10 cellular contexts compared by ENCODE assay signal in genomic region chr2:28868611-28869010, GRCh38. TPM values are rescaled to one million over a fixed set of nuclear protein-coding genes. Genes with fewer than 3 reads are reported as not detected.
A peak's percentile ranks its signal among the peaks of the same experiment; 100 is the strongest.
DNase-seq lines count a peak whose midpoint lies in the region; ATAC-seq and TF ChIP-seq lines count a peak whose summit lies in the region.
"Had no signal": no experiment of that assay in that cellular context is flagged by ENCODE, and none has a peak within 500 bp of the region (broad histone marks: within the 10 kb centered on the region; RNA-seq: fewer than 3 reads in every experiment).

No MANE protein-coding gene starts in this region.

- peaks cover 39 to 42% of the 10 kb centered on the region in 2 donors for H3K4me1 Mint-ChIP-seq in natural killer cell

- H3K4me2 ChIP-seq in BLaER1, result peak overlapping the region; percentile 94

- TF ChIP-seq POLR2A in breast epithelium (IDR thresholded peaks at IDR 0.05), result no peak

- no peaks in the 10 kb centered on the region for H3K9me3 Mint-ChIP-seq in natural killer cell

- H3K27me3 Mint-ChIP-seq in natural killer cell (ENCODE audit: low read depth in 2 of 2), result no peaks in the 10 kb centered on the region

- H4K20me1 ChIP-seq in BLaER1, result peaks cover 52% of the 10 kb centered on the region

- H3K27ac Mint-ChIP-seq in natural killer cell, result peak overlapping the region; percentile 24 to 68

- no peak overlapping the region for H3K27ac ChIP-seq in BLaER1
- H3K27ac ChIP-seq in breast epithelium, result no peak overlapping the region
- H3K27ac ChIP-seq: body of pancreas had no signal

- intact Hi-C loops in breast epithelium (cut with DNase I; ENCODE audit: low total_unique reads) (no loop called here), natural killer cell (cut with micrococcal nuclease) (loop anchor here (5.0 kb wide), 1 partner anchor 116 kb away; the partner anchor contains the start of gene PPP1CB)

- TF ChIP-seq CTCF in breast epithelium (IDR thresholded peaks at IDR 0.05) (no peak), natural killer cell (IDR thresholded peaks at IDR 0.05) (no peak)

- peak overlapping the region; percentile 86 for H3K9ac ChIP-seq in BLaER1

- DNase-seq in Jurkat, Clone E6-1 (ENCODE audit: low read depth, low spot score), result no peak
- no peak for DNase-seq in breast epithelium (ENCODE audit: low spot score in 2 of 2)
- no peak for DNase-seq in natural killer cell
- DNase-seq in amygdala (lab: John Stamatoyannopoulos, UW), result no peak
- DNase-seq in NCI-H2227 treated with DMSO at 0.1 percent for 48 hours (lab: John Stamatoyannopoulos, UW), result no peak
- no peak for DNase-seq in OCI-M2 (lab: John Stamatoyannopoulos, UW; ENCODE audit: unreplicated experiment)
- no peak for DNase-seq in kidney glomerular epithelial cell (lab: John Stamatoyannopoulos, UW)
- DNase-seq: body of pancreas, NCI-H774 had no signal

- H3K9me3 ChIP-seq in BLaER1, result no peaks in the 10 kb centered on the region
- no peaks in the 10 kb centered on the region for H3K9me3 ChIP-seq in breast epithelium
- H3K9me3 ChIP-seq: body of pancreas had no signal

- H3K4me3 ChIP-seq in BLaER1 (peak overlapping the region; percentile 77), breast epithelium (peak overlapping the region in 2 of 3 donors; percentile 73 to 80)
- peak overlapping the region; percentile 7 for H3K4me3 ChIP-seq in Jurkat, Clone E6-1 (ENCODE audit: low read length)

- H3K4me1 ChIP-seq in BLaER1 (peaks cover 40% of the 10 kb centered on the region), breast epithelium (peaks cover 0 to 6% of the 10 kb centered on the region in 2 donors)

- no peak for ATAC-seq in natural killer cell
- ATAC-seq: body of pancreas had no signal

- peaks cover 30% of the 10 kb centered on the region for H3K36me3 ChIP-seq in BLaER1
- H3K36me3 ChIP-seq in breast epithelium, result no peaks in the 10 kb centered on the region

- H3K4me3 Mint-ChIP-seq in natural killer cell, result peak overlapping the region; percentile 61

- no peaks in the 10 kb centered on the region for H3K36me3 Mint-ChIP-seq in natural killer cell

- H3K27me3 ChIP-seq in BLaER1 (no peaks in the 10 kb centered on the region), breast epithelium (no peaks in the 10 kb centered on the region)
- H3K27me3 ChIP-seq: body of pancreas had no signal

RNA-seq across cellular contexts. Expression of gene TRMT61B, which starts 1.5 kb away (rescaled TPM):
- polyA plus RNA-seq in Jurkat, Clone E6-1 (2012; ENCODE audit: insufficient read depth, insufficient read length), result 31.2 TPM
- total RNA-seq in breast epithelium (10 to 100 TPM in 2 of 3 donors, 1 to 10 TPM in 1; 8.5 to 18.1 (median 13.8) TPM), natural killer cell (10 to 100 TPM; 13.6 to 19.2 (median 18.0) TPM)

RNA-seq across cellular contexts. Expression of gene WDR43, which starts 25.9 kb away (rescaled TPM):
- polyA plus RNA-seq in Jurkat, Clone E6-1 (2012; ENCODE audit: insufficient read depth, insufficient read length), result 50.7 TPM
- total RNA-seq in breast epithelium, result 10 to 100 TPM; 55.1 to 67.8 (median 64.5) TPM
- 10 to 100 TPM; 45.1 to 53.2 (median 49.1) TPM for total RNA-seq in natural killer cell

RNA-seq across cellular contexts. Expression of gene SPDYA, which starts 58.0 kb away (rescaled TPM):
- polyA plus RNA-seq in Jurkat, Clone E6-1 (2012; ENCODE audit: insufficient read depth, insufficient read length), result 0.87 TPM
- 1 to 10 TPM in 2 of 3 donors, under 1 TPM in 1; 0.98 to 4.2 (median 1.8) TPM for total RNA-seq in breast epithelium
- 1 to 10 TPM; 5.6 to 8.1 (median 8.0) TPM for total RNA-seq in natural killer cell

Comparison
In these comparisons a context has a peak if more than half of its experiments do, and no peak if none do; other contexts are left out.
1. H3K4me3 ChIP-seq: peak in every context shown above with its lines; median percentile 77 in BLaER1; 76 in breast epithelium; 7 in Jurkat, Clone E6-1.